Comparison of ENCODE assay signal across 8 cellular contexts in genomic region chr18:37630326-37630725, GRCh38.
"Had no signal": no experiment of that assay in that cellular context is flagged by ENCODE, and none has a peak within 500 bp of the region (broad histone marks: within the 10 kb centered on the region; RNA-seq: fewer than 3 reads in every experiment).

No MANE protein-coding gene starts in this region.

- H3K9ac ChIP-seq: GM23248 had no signal

- H3K36me3 Mint-ChIP-seq: IgD-negative memory B cell had no signal

- H3K4me1 Mint-ChIP-seq: IgD-negative memory B cell had no signal

- H2AFZ ChIP-seq: GM23248 had no signal

- DNase-seq: GM23248, GOT3, H7, HFFc6 had no signal

- H3K4me3 Mint-ChIP-seq: HFFc6, IgD-negative memory B cell had no signal

- H3K36me3 ChIP-seq: HAP-1 had no signal

- H3K27ac ChIP-seq: GM23248, HL-60 had no signal

- H3K4me1 ChIP-seq: HAP-1 had no signal

- H3K4me3 ChIP-seq: GM23248, HAP-1 had no signal

- H3K27me3 Mint-ChIP-seq: IgD-negative memory B cell had no signal

- FAIRE-seq: HepG2 had no signal

- H3K27ac Mint-ChIP-seq: HFFc6, IgD-negative memory B cell had no signal

- H3K9me3 ChIP-seq: HAP-1 had no signal
